1 cellular context compared by ENCODE assay signal in genomic region chr1:234955107-234955731, GRCh38.
A peak's percentile ranks its signal among the peaks of the same experiment; 100 is the strongest.
TF ChIP-seq lines count a peak whose summit lies in the region.

No MANE protein-coding gene starts in this region.

TF ChIP-seq in HepG2, 621 proteins besides CTCF, POLR2A, EP300 and RAD21 (continued from another document and continues in another):
- TF ChIP-seq AHDC1 (CRISPR knock-in tag; IDR thresholded peaks at IDR 0.05; ENCODE audit: borderline replicate concordance) (no peak), GPBP1L1 (CRISPR knock-in tag; IDR thresholded peaks at IDR 0.05) (no peak), BCL6 (CRISPR knock-in tag; IDR thresholded peaks at IDR 0.05) (peak; percentile 96), ZNF670 (CRISPR knock-in tag; IDR thresholded peaks at IDR 0.05; ENCODE audit: borderline replicate concordance) (no peak), PREB (CRISPR knock-in tag; IDR thresholded peaks at IDR 0.05) (no peak), SOX6 (IDR thresholded peaks at IDR 0.05) (no peak), SOX6 (CRISPR knock-in tag; IDR thresholded peaks at IDR 0.05) (peak; percentile 79), KLF12 (CRISPR knock-in tag; IDR thresholded peaks at IDR 0.05; ENCODE audit: borderline replicate concordance) (no peak), PBX2 (CRISPR knock-in tag; IDR thresholded peaks at IDR 0.05) (no peak), ZNF724P (CRISPR knock-in tag; IDR thresholded peaks at IDR 0.05; ENCODE audit: borderline replicate concordance) (no peak), TCF7 (IDR thresholded peaks at IDR 0.05; ENCODE audit: low read depth) (no peak), ZNF800 (CRISPR knock-in tag; IDR thresholded peaks at IDR 0.05) (no peak), TFAP4 (IDR thresholded peaks at IDR 0.05; ENCODE audit: borderline replicate concordance, low read depth) (peak; percentile 75; the same call in 1 of the 2 replicates), TBX3 (IDR thresholded peaks at IDR 0.05; ENCODE audit: borderline replicate concordance) (no peak), KAT2B (IDR thresholded peaks at IDR 0.05; ENCODE audit: borderline replicate concordance, low read depth, low read length) (no peak), THAP11 (CRISPR knock-in tag; IDR thresholded peaks at IDR 0.05) (0 out of 2 replicates have a peak, but pooled peaks have one; percentile 19), TEAD2 (CRISPR knock-in tag; IDR thresholded peaks at IDR 0.05) (no peak), SNAPC2 (CRISPR knock-in tag; IDR thresholded peaks at IDR 0.05) (no peak), WIZ (CRISPR knock-in tag; IDR thresholded peaks at IDR 0.05) (no peak), TAF15 (IDR thresholded peaks at IDR 0.05; ENCODE audit: low read depth, low read length, poor library complexity, severe bottlenecking) (no peak), CREB3 (CRISPR knock-in tag; IDR thresholded peaks at IDR 0.05) (no peak), ZFP1 (CRISPR knock-in tag; IDR thresholded peaks at IDR 0.05) (no peak), ZSCAN5A (CRISPR knock-in tag; IDR thresholded peaks at IDR 0.05; ENCODE audit: borderline replicate concordance) (no peak), ZNF331 (CRISPR knock-in tag; IDR thresholded peaks at IDR 0.05) (peak; percentile 68; the same call in 1 of the 2 replicates), ZNF317 (CRISPR knock-in tag; IDR thresholded peaks at IDR 0.05) (peak; percentile 63; the same call in 1 of the 2 replicates), TBX2 (CRISPR knock-in tag; IDR thresholded peaks at IDR 0.05; ENCODE audit: borderline replicate concordance) (no peak), FOXK2 (IDR thresholded peaks at IDR 0.05) (no peak), TARDBP (CRISPR knock-in tag; IDR thresholded peaks at IDR 0.05) (0 out of 2 replicates have a peak, but pooled peaks have one; percentile 25), RELA (CRISPR knock-in tag; IDR thresholded peaks at IDR 0.05) (no peak), PHF20 (CRISPR knock-in tag; IDR thresholded peaks at IDR 0.05) (no peak), GABPA (IDR thresholded peaks at IDR 0.05; ENCODE audit: low read depth, low read length) (no peak), GABPA (CRISPR knock-in tag; IDR thresholded peaks at IDR 0.05; ENCODE audit: low read depth) (no peak), NONO (IDR thresholded peaks at IDR 0.05) (no peak), NONO (CRISPR knock-in tag; conservative IDR thresholded peaks at IDR 0.05) (no peak), ZSCAN29 (CRISPR knock-in tag; conservative IDR thresholded peaks at IDR 0.05) (no peak), KLF9 (CRISPR knock-in tag; IDR thresholded peaks at IDR 0.05; ENCODE audit: low read depth) (no peak), GFI1 (CRISPR knock-in tag; IDR thresholded peaks at IDR 0.05; ENCODE audit: borderline replicate concordance) (no peak), ZNF512 (CRISPR knock-in tag; IDR thresholded peaks at IDR 0.05) (no peak), ZBTB25 (CRISPR knock-in tag; IDR thresholded peaks at IDR 0.05) (no peak), JUNB (CRISPR knock-in tag; IDR thresholded peaks at IDR 0.05; ENCODE audit: borderline replicate concordance) (no peak), ZBTB33 (CRISPR knock-in tag; IDR thresholded peaks at IDR 0.05) (peak; percentile 73; the same call in 1 of the 2 replicates), NAIF1 (CRISPR knock-in tag; IDR thresholded peaks at IDR 0.05; ENCODE audit: borderline replicate concordance) (no peak)
